1 cellular context compared by ENCODE assay signal in the genomic region with DNA sequence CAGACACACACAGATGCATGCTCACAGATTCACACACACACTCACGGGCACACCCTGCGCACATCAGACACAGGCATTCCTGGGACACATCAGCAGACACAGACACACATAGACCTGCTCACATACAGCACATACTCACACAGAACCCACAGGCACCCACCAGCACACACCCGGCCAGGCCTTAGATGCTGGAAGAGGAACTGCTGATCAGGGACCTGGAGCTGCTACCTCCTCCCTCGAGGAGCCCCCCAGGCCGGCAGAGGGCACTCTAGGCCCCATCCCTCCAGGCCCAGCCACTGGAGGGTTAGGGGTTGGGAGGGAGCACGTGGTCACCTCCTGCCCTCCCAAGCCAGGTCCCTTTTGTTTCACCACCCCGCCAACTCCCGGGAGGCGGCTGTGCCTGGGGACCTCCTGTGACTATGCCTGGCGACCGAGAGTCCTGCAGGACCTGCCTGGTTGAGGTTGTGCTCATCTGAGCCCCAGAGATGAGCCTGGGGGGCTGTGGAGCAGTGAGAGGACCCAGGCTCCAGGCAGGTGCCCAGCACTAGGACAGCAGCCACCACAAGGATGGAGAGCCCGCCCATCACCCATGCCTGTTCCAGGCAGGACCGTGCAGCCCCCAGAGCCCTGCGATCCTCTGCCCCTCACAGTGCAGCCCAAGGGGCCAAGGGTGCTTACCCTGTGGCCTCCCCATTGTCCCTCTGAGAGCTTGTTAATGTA.
TF ChIP-seq lines count a peak whose summit lies in the region.

No MANE protein-coding gene starts in this region.

TF ChIP-seq in K562, 482 proteins besides CTCF, POLR2A, EP300 and RAD21 (continued from another document and continues in another):
- TF ChIP-seq, protein P1, sequence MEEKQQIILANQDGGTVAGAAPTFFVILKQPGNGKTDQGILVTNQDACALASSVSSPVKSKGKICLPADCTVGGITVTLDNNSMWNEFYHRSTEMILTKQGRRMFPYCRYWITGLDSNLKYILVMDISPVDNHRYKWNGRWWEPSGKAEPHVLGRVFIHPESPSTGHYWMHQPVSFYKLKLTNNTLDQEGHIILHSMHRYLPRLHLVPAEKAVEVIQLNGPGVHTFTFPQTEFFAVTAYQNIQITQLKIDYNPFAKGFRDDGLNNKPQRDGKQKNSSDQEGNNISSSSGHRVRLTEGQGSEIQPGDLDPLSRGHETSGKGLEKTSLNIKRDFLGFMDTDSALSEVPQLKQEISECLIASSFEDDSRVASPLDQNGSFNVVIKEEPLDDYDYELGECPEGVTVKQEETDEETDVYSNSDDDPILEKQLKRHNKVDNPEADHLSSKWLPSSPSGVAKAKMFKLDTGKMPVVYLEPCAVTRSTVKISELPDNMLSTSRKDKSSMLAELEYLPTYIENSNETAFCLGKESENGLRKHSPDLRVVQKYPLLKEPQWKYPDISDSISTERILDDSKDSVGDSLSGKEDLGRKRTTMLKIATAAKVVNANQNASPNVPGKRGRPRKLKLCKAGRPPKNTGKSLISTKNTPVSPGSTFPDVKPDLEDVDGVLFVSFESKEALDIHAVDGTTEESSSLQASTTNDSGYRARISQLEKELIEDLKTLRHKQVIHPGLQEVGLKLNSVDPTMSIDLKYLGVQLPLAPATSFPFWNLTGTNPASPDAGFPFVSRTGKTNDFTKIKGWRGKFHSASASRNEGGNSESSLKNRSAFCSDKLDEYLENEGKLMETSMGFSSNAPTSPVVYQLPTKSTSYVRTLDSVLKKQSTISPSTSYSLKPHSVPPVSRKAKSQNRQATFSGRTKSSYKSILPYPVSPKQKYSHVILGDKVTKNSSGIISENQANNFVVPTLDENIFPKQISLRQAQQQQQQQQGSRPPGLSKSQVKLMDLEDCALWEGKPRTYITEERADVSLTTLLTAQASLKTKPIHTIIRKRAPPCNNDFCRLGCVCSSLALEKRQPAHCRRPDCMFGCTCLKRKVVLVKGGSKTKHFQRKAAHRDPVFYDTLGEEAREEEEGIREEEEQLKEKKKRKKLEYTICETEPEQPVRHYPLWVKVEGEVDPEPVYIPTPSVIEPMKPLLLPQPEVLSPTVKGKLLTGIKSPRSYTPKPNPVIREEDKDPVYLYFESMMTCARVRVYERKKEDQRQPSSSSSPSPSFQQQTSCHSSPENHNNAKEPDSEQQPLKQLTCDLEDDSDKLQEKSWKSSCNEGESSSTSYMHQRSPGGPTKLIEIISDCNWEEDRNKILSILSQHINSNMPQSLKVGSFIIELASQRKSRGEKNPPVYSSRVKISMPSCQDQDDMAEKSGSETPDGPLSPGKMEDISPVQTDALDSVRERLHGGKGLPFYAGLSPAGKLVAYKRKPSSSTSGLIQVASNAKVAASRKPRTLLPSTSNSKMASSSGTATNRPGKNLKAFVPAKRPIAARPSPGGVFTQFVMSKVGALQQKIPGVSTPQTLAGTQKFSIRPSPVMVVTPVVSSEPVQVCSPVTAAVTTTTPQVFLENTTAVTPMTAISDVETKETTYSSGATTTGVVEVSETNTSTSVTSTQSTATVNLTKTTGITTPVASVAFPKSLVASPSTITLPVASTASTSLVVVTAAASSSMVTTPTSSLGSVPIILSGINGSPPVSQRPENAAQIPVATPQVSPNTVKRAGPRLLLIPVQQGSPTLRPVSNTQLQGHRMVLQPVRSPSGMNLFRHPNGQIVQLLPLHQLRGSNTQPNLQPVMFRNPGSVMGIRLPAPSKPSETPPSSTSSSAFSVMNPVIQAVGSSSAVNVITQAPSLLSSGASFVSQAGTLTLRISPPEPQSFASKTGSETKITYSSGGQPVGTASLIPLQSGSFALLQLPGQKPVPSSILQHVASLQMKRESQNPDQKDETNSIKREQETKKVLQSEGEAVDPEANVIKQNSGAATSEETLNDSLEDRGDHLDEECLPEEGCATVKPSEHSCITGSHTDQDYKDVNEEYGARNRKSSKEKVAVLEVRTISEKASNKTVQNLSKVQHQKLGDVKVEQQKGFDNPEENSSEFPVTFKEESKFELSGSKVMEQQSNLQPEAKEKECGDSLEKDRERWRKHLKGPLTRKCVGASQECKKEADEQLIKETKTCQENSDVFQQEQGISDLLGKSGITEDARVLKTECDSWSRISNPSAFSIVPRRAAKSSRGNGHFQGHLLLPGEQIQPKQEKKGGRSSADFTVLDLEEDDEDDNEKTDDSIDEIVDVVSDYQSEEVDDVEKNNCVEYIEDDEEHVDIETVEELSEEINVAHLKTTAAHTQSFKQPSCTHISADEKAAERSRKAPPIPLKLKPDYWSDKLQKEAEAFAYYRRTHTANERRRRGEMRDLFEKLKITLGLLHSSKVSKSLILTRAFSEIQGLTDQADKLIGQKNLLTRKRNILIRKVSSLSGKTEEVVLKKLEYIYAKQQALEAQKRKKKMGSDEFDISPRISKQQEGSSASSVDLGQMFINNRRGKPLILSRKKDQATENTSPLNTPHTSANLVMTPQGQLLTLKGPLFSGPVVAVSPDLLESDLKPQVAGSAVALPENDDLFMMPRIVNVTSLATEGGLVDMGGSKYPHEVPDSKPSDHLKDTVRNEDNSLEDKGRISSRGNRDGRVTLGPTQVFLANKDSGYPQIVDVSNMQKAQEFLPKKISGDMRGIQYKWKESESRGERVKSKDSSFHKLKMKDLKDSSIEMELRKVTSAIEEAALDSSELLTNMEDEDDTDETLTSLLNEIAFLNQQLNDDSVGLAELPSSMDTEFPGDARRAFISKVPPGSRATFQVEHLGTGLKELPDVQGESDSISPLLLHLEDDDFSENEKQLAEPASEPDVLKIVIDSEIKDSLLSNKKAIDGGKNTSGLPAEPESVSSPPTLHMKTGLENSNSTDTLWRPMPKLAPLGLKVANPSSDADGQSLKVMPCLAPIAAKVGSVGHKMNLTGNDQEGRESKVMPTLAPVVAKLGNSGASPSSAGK (IDR thresholded peaks at IDR 0.05), result peak; percentile 87
- TF ChIP-seq, protein P2, sequence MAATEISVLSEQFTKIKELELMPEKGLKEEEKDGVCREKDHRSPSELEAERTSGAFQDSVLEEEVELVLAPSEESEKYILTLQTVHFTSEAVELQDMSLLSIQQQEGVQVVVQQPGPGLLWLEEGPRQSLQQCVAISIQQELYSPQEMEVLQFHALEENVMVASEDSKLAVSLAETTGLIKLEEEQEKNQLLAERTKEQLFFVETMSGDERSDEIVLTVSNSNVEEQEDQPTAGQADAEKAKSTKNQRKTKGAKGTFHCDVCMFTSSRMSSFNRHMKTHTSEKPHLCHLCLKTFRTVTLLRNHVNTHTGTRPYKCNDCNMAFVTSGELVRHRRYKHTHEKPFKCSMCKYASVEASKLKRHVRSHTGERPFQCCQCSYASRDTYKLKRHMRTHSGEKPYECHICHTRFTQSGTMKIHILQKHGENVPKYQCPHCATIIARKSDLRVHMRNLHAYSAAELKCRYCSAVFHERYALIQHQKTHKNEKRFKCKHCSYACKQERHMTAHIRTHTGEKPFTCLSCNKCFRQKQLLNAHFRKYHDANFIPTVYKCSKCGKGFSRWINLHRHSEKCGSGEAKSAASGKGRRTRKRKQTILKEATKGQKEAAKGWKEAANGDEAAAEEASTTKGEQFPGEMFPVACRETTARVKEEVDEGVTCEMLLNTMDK (IDR thresholded peaks at IDR 0.05; ENCODE audit: borderline replicate concordance, insufficient read depth, low read depth, low read length, poor library complexity, severe bottlenecking), result peak; percentile 90
- TF ChIP-seq CXXC5 (CRISPR knock-in tag; IDR thresholded peaks at IDR 0.05) (no peak), PREB (CRISPR knock-in tag; IDR thresholded peaks at IDR 0.05) (no peak), ZNF143 (CRISPR knock-in tag; IDR thresholded peaks at IDR 0.05) (no peak), BACH1 (tag; IDR thresholded peaks at IDR 0.05) (no peak), ZBTB5 (IDR thresholded peaks at IDR 0.05) (no peak), L3MBTL2 (IDR thresholded peaks at IDR 0.05) (peak; percentile 90), NUFIP1 (IDR thresholded peaks at IDR 0.05; ENCODE audit: partially characterized antibody) (no peak), BCL6 (CRISPR knock-in tag; IDR thresholded peaks at IDR 0.05) (no peak), SPI1 (IDR thresholded peaks at IDR 0.05; ENCODE audit: borderline replicate concordance, low read depth, low read length) (peak; percentile 81; the same call in 1 of the 2 replicates), ZC3H11A (IDR thresholded peaks at IDR 0.05; ENCODE audit: low read depth, low read length) (no peak), ZNF354B (CRISPR knock-in tag; IDR thresholded peaks at IDR 0.05) (no peak), ZNF584 (CRISPR knock-in tag; IDR thresholded peaks at IDR 0.05; ENCODE audit: low read depth) (no peak), SRSF9 (IDR thresholded peaks at IDR 0.05; ENCODE audit: borderline replicate concordance, low read depth, low read length) (no peak), NFE2L1 (tag; IDR thresholded peaks at IDR 0.05; ENCODE audit: borderline replicate concordance, low read depth) (no peak), TFE3 (CRISPR knock-in tag; IDR thresholded peaks at IDR 0.05) (no peak), SMAD4 (CRISPR knock-in tag; conservative IDR thresholded peaks at IDR 0.05) (no peak), ZKSCAN1 (IDR thresholded peaks at IDR 0.05; ENCODE audit: low read depth, low read length) (no peak), GTF2B (IDR thresholded peaks at IDR 0.05; ENCODE audit: extremely low read depth, insufficient read length) (no peak), ZNF511 (CRISPR knock-in tag; IDR thresholded peaks at IDR 0.05) (no peak), NEUROD1 (IDR thresholded peaks at IDR 0.05; ENCODE audit: borderline replicate concordance, low read depth, low read length, partially characterized antibody) (no peak), RBM17 (IDR thresholded peaks at IDR 0.05; ENCODE audit: borderline replicate concordance, low read depth, low read length) (no peak), MTA3 (IDR thresholded peaks at IDR 0.05; ENCODE audit: borderline replicate concordance) (peak; percentile 29; the same call in 1 of the 2 replicates)
- TF ChIP-seq, protein P3, sequence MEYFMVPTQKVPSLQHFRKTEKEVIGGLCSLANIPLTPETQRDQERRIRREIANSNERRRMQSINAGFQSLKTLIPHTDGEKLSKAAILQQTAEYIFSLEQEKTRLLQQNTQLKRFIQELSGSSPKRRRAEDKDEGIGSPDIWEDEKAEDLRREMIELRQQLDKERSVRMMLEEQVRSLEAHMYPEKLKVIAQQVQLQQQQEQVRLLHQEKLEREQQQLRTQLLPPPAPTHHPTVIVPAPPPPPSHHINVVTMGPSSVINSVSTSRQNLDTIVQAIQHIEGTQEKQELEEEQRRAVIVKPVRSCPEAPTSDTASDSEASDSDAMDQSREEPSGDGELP (CRISPR knock-in tag; IDR thresholded peaks at IDR 0.05; ENCODE audit: borderline replicate concordance), result peak; percentile 71; the same call in 1 of the 2 replicates
- TF ChIP-seq, protein P4, sequence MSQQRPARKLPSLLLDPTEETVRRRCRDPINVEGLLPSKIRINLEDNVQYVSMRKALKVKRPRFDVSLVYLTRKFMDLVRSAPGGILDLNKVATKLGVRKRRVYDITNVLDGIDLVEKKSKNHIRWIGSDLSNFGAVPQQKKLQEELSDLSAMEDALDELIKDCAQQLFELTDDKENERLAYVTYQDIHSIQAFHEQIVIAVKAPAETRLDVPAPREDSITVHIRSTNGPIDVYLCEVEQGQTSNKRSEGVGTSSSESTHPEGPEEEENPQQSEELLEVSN (IDR thresholded peaks at IDR 0.05; ENCODE audit: borderline replicate concordance in 1 of 2, extremely low read depth in 1 of 2, insufficient read depth in 1 of 2, insufficient read length in 1 of 2, low read depth in 1 of 2, low read length in 1 of 2, poor library complexity in 1 of 2, severe bottlenecking in 1 of 2), result peak; percentile 73 to 82
